ENCODE assay signal across 1 cellular context in the genomic region with DNA sequence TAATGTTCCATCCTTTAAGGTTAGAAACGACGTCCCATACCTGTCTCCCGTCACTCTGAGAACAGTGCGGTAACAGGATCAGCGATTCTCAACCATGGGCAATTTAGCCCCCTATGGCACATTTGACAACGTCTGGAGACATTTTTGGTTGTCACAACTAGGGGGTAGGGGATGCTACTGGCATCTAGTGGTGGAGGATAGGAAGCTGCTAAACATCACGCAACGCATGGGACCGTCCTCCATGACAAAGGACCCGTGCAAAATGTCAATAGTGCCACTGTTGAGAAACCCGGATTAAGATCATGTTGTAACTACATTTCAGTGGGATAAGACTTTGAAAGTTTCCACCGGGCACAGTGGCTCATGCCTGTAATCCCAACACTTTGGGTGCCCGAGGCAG.
TF ChIP-seq lines count a peak whose summit lies in the region.

No MANE protein-coding gene starts in this region.

TF ChIP-seq in GM23338, 12 proteins besides CTCF, POLR2A, EP300 and RAD21 (continued from another document):
- TF ChIP-seq, protein P1, sequence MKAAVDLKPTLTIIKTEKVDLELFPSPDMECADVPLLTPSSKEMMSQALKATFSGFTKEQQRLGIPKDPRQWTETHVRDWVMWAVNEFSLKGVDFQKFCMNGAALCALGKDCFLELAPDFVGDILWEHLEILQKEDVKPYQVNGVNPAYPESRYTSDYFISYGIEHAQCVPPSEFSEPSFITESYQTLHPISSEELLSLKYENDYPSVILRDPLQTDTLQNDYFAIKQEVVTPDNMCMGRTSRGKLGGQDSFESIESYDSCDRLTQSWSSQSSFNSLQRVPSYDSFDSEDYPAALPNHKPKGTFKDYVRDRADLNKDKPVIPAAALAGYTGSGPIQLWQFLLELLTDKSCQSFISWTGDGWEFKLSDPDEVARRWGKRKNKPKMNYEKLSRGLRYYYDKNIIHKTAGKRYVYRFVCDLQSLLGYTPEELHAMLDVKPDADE (IDR thresholded peaks at IDR 0.05) = no peak
- TF ChIP-seq, protein P2, sequence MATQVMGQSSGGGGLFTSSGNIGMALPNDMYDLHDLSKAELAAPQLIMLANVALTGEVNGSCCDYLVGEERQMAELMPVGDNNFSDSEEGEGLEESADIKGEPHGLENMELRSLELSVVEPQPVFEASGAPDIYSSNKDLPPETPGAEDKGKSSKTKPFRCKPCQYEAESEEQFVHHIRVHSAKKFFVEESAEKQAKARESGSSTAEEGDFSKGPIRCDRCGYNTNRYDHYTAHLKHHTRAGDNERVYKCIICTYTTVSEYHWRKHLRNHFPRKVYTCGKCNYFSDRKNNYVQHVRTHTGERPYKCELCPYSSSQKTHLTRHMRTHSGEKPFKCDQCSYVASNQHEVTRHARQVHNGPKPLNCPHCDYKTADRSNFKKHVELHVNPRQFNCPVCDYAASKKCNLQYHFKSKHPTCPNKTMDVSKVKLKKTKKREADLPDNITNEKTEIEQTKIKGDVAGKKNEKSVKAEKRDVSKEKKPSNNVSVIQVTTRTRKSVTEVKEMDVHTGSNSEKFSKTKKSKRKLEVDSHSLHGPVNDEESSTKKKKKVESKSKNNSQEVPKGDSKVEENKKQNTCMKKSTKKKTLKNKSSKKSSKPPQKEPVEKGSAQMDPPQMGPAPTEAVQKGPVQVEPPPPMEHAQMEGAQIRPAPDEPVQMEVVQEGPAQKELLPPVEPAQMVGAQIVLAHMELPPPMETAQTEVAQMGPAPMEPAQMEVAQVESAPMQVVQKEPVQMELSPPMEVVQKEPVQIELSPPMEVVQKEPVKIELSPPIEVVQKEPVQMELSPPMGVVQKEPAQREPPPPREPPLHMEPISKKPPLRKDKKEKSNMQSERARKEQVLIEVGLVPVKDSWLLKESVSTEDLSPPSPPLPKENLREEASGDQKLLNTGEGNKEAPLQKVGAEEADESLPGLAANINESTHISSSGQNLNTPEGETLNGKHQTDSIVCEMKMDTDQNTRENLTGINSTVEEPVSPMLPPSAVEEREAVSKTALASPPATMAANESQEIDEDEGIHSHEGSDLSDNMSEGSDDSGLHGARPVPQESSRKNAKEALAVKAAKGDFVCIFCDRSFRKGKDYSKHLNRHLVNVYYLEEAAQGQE (IDR thresholded peaks at IDR 0.05; ENCODE audit: unreplicated experiment) = no peak
- TF ChIP-seq NANOG (IDR thresholded peaks at IDR 0.05; ENCODE audit: borderline replicate concordance) = no peak
- no peak for TF ChIP-seq CREB1 (CRISPR knock-in tag; IDR thresholded peaks at IDR 0.05; ENCODE audit: low read depth)
- no peak for TF ChIP-seq JUNB (IDR thresholded peaks at IDR 0.05; ENCODE audit: unreplicated experiment)
- no peak for TF ChIP-seq ZNF331 (CRISPR knock-in tag; IDR thresholded peaks at IDR 0.05; ENCODE audit: low read depth)
- TF ChIP-seq STAT1 (IDR thresholded peaks at IDR 0.05; ENCODE audit: unreplicated experiment) = no peak
